17 cellular contexts compared by ENCODE assay signal in the genomic region with DNA sequence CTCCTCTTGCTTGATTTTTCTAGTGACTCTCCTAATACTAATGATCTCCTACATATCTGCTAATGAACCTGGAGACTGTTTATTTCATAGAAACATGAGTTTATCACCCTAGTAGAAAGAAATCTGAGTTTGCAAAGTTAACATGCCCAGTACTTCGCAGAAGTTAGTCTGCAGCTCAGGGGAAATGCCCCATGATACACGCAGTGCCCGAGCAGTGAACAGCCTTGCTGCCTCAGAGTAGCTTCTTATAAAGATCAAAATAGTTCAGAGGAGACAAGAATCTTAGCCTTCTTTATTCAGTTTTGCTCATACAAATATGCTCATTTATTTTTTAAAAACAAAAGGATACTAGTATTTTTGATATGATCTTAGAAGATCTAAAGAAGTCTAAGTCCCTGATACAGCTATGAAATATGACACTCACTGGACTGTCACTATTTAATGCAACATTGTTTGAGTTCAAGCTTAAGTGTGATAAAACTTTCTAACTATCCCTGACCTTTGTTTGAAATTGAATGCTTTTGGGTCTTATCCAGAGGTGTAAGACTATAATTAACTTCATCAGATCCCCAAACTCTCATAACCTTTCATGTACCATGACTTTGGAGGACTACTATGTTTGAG. TPM values are rescaled to one million over a fixed set of nuclear protein-coding genes. Genes with fewer than 3 reads are reported as not detected.
"Had no signal": no experiment of that assay in that cellular context is flagged by ENCODE, and none has a peak within 500 bp of the region (broad histone marks: within the 10 kb centered on the region; RNA-seq: fewer than 3 reads in every experiment).

No MANE protein-coding gene starts in this region.

- H3K9me3 ChIP-seq: esophagus muscularis mucosa, transverse colon had no signal

- H3K4me3 ChIP-seq: dorsolateral prefrontal cortex, esophagus muscularis mucosa, transverse colon had no signal

- H3K4me1 Mint-ChIP-seq: activated CD4-positive, alpha-beta T cell treated with anti-CD3 and anti-CD28 coated beads, Interleukin-2, amount 10 ng/mL, durations not matched to agents 7 days and 5 days; naive B cell; stimulated activated naive B cell treated with anti-CD40 and anti-IgM and Interleukin-4, amounts not matched to agents 10 μg/mL and 1 μg/mL and 100 μg/mL, for 72 hours; WTC11 had no signal

- H3K36me3 Mint-ChIP-seq: activated naive CD8-positive, alpha-beta T cell; brain; naive B cell; stimulated activated naive B cell treated with anti-CD40 and anti-IgM and Interleukin-4, amounts not matched to agents 10 μg/mL and 1 μg/mL and 100 μg/mL, for 72 hours; WTC11 had no signal

- H3K4me3 Mint-ChIP-seq: activated CD4-positive, alpha-beta T cell treated with anti-CD3 and anti-CD28 coated beads, Interleukin-2, amount 10 ng/mL, durations not matched to agents 7 days and 5 days; activated naive CD8-positive, alpha-beta T cell; brain; naive B cell; stimulated activated naive B cell treated with anti-CD40 and anti-IgM and Interleukin-4, amounts not matched to agents 10 μg/mL and 1 μg/mL and 100 μg/mL, for 72 hours; T-helper 1 cell treated with Interleukin-12 subunit alpha and Interleukin-12 subunit beta and Interleukin-4 antibody, amounts not matched to agents 30 μg/mL and 1 μg/mL, for 36 hours; WTC11 had no signal

- H3K9me3 Mint-ChIP-seq: activated CD4-positive, alpha-beta T cell treated with anti-CD3 and anti-CD28 coated beads, Interleukin-2, amount 10 ng/mL, durations not matched to agents 7 days and 5 days; brain; stimulated activated naive B cell treated with anti-CD40 and anti-IgM and Interleukin-4, amounts not matched to agents 10 μg/mL and 1 μg/mL and 100 μg/mL, for 72 hours; T-helper 1 cell treated with Interleukin-12 subunit alpha and Interleukin-12 subunit beta and Interleukin-4 antibody, amounts not matched to agents 30 μg/mL and 1 μg/mL, for 36 hours; WTC11 had no signal

- DNase-seq: activated CD4-positive, alpha-beta T cell treated with anti-CD3 and anti-CD28 coated beads, Interleukin-2, amount 10 ng/mL, durations not matched to agents 7 days and 5 days; amygdala; dorsolateral prefrontal cortex; head of caudate nucleus; kidney; left ventricle myocardium superior; naive B cell; small intestine; stimulated activated naive B cell treated with anti-CD40 and anti-IgM and Interleukin-4, amounts not matched to agents 10 μg/mL and 1 μg/mL and 100 μg/mL, for 72 hours; transverse colon had no signal

- ATAC-seq: left ventricle myocardium superior; Right ventricle myocardium inferior; stimulated activated naive B cell treated with anti-CD40 and anti-IgM and Interleukin-4, amounts not matched to agents 10 μg/mL and 1 μg/mL and 100 μg/mL, for 72 hours; WTC11 had no signal

- H3K36me3 ChIP-seq: esophagus muscularis mucosa, transverse colon had no signal

- H3K27ac ChIP-seq: transverse colon had no signal

- H3K27ac Mint-ChIP-seq: activated CD4-positive, alpha-beta T cell treated with anti-CD3 and anti-CD28 coated beads, Interleukin-2, amount 10 ng/mL, durations not matched to agents 7 days and 5 days; activated naive CD8-positive, alpha-beta T cell; stimulated activated naive B cell treated with anti-CD40 and anti-IgM and Interleukin-4, amounts not matched to agents 10 μg/mL and 1 μg/mL and 100 μg/mL, for 72 hours; T-helper 1 cell treated with Interleukin-12 subunit alpha and Interleukin-12 subunit beta and Interleukin-4 antibody, amounts not matched to agents 30 μg/mL and 1 μg/mL, for 36 hours; WTC11 had no signal

- H3K27me3 Mint-ChIP-seq: brain had no signal

- H3K27me3 ChIP-seq: esophagus muscularis mucosa, transverse colon had no signal

RNA-seq across cellular contexts. Expression of a gene that starts 20.5 kb away (rescaled TPM):
- total RNA-seq: activated CD4-positive, alpha-beta T cell treated with anti-CD3 and anti-CD28 coated beads, Interleukin-2, amount 10 ng/mL, durations not matched to agents 7 days and 5 days; activated CD8-positive, alpha-beta memory T cell treated with anti-CD3 and anti-CD28 coated beads for 36 hours had no signal
